In the genomic region with DNA sequence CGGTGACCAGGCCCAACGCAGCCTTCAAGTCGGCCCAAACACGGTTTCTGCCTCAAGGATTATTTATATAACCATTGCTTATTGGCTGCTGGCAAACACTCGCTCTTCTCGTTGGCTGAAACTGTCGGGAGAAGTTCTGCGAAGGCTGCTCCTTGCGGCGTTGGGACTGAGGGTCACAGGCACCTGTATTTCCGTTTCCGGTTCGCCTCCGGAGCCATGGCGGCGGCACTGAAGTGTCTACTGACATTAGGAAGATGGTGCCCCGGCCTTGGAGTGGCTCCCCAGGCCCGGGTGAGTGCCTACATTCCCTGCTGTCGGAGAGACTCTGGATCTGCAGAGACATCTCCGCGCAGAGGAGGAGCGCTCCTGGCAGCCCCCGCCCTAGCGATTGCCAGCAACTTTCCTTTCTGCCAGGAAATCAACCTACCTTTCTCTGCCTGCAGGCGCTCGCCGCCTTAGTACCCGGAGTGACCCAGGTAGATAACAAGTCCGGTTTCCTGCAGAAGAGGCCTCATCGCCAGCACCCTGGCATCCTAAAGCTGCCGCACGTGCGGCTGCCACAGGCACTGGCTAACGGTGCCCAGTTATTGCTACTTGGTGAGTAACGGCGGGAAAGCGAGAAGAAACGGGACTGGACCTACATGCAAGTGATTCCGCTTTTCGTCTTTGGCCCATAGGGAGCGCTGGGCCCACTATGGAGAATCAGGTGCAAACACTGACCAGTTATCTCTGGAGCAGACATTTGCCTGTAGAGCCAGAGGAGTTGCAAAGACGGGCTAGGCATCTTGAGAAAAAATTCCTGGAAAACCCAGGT, we compare ENCODE assay signal across 8 cellular contexts. TPM values are rescaled to one million over a fixed set of nuclear protein-coding genes. Genes with fewer than 3 reads are reported as not detected.
DNase-seq lines count a peak whose midpoint lies in the region; ATAC-seq and TF ChIP-seq lines count a peak whose summit lies in the region.

A gene with protein sequence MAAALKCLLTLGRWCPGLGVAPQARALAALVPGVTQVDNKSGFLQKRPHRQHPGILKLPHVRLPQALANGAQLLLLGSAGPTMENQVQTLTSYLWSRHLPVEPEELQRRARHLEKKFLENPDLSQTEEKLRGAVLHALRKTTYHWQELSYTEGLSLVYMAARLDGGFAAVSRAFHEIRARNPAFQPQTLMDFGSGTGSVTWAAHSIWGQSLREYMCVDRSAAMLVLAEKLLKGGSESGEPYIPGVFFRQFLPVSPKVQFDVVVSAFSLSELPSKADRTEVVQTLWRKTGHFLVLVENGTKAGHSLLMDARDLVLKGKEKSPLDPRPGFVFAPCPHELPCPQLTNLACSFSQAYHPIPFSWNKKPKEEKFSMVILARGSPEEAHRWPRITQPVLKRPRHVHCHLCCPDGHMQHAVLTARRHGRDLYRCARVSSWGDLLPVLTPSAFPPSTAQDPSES (plus strand): TSS at position 194 of the 814 bp plus-strand sequence. CDS start 23 bp downstream, at position 217.

- peak within 1 kb of the TSS; percentile 81 for H3K4me2 ChIP-seq in BLaER1

- intact Hi-C loops in colonic mucosa (cut with DNase I) = no loop called here

- H3K27me3 ChIP-seq in BLaER1 = no peaks in the 10 kb centered on the region
- no peaks in the 10 kb centered on the region for H3K27me3 ChIP-seq in colonic mucosa
- H3K27me3 ChIP-seq in layer of hippocampus (ENCODE audit: control insufficient read depth, insufficient read depth, low read length) = no peaks in the 10 kb centered on the region

- TF ChIP-seq CTCF in colonic mucosa (IDR thresholded peaks at IDR 0.05) = peak; percentile 25

- peak; percentile 97 for ATAC-seq in HG03442 (IDR thresholded peaks at IDR 0.05; ENCODE audit: unreplicated experiment)

- H3K27ac ChIP-seq in BLaER1 (peak within 1 kb of the TSS; percentile 75), colonic mucosa (peak within 1 kb of the TSS; percentile 85), layer of hippocampus (ENCODE audit: low read depth, low read length) (peak within 1 kb of the TSS; percentile 73)

- H3K9ac ChIP-seq in BLaER1 = peak within 1 kb of the TSS; percentile 83
- H3K9ac ChIP-seq in colonic mucosa (ENCODE audit: low read depth in 2 of 2, low read length in 2 of 2) = peak within 1 kb of the TSS; percentile 61 to 73

- H3K4me3 ChIP-seq in BLaER1 (peak within 1 kb of the TSS; percentile 86), colonic mucosa (peak within 1 kb of the TSS; percentile 84)

- no peaks in the 10 kb centered on the region for H3K9me3 ChIP-seq in BLaER1
- H3K9me3 ChIP-seq in colonic mucosa = no peaks in the 10 kb centered on the region

- DNase-seq in GM19238 (ENCODE audit: insufficient read length, low spot score) = peak; percentile 85
- DNase-seq in NCI-H524 (lab: John Stamatoyannopoulos, UW) = peak; percentile 98 to 99
- DNase-seq in activated CD4-positive, alpha-beta T cell treated with anti-CD3 and anti-CD28 coated beads for 48 hours = peak; percentile 92
- peak; percentile 94 for DNase-seq in colonic mucosa
- peak; percentile 71 for DNase-seq in stimulated activated CD4-positive, alpha-beta T cell treated with anti-CD3 and anti-CD28 coated beads, Interleukin-1b, Interleukin-23, amount 100 ng/mL, for 4 hours (ENCODE audit: low read depth in 2 of 2)

- H3K4me1 ChIP-seq in BLaER1 (peaks cover 27% of the 10 kb centered on the region), colonic mucosa (peaks cover 17% of the 10 kb centered on the region)

- no peaks in the 10 kb centered on the region for H4K20me1 ChIP-seq in BLaER1

- H3K36me3 ChIP-seq in BLaER1 = peaks cover 38% of the 10 kb centered on the region
- H3K36me3 ChIP-seq in colonic mucosa = peaks cover 8% of the 10 kb centered on the region

RNA-seq across cellular contexts. Expression of the gene that starts here (rescaled TPM):
- total RNA-seq in colonic mucosa = 10 to 100 TPM; 59.6 to 79.3 TPM

Comparison
In these comparisons a context has a peak if more than half of its experiments do, and no peak if none do; other contexts are left out.
1. Peak in every context shown above with its lines: DNase-seq, ATAC-seq, H3K4me3 ChIP-seq and H3K27ac ChIP-seq.